8 cellular contexts compared by ENCODE assay signal in the genomic region with DNA sequence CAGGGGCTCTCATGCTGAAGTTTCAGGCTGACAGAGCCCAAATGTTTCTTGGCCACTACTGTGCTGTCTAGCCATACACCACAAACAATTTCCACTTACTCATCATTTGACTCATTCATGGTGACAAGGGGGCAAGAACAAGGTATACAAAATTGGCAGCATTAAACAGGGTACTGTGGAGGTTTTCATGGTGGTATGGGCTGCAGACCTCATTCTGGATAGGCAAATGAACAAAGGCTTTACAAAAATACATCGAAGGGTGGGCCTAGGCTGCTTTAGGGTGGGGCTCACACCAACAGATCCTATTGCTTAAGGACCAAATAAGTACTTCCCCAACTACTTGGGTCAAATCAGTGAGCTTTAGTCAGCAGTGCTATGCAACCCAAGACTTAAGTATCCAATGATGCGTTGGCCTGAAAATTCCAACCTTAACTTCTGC. TPM values are rescaled to one million over a fixed set of nuclear protein-coding genes. Genes with fewer than 3 reads are reported as not detected.
A peak's percentile ranks its signal among the peaks of the same experiment; 100 is the strongest.
DNase-seq lines count a peak whose midpoint lies in the region; ATAC-seq and TF ChIP-seq lines count a peak whose summit lies in the region.

No MANE protein-coding gene starts in this region.

- no peak for TF ChIP-seq CTCF in natural killer cell (IDR thresholded peaks at IDR 0.05)

- peaks cover 59% of the 10 kb centered on the region for H3K36me3 Mint-ChIP-seq in activated T-helper 1 cell treated with anti-CD3 and anti-CD28 coated beads, Interleukin-12 subunit alpha, Interleukin-12 subunit beta, Interleukin-2, Interleukin-4 antibody, amounts not matched to agents 30 ng/mL and 10 ng/mL and 1 ng/mL, durations not matched to agents 14 hours and 24 hours and 36 hours (ENCODE audit: low read depth)
- H3K36me3 Mint-ChIP-seq in natural killer cell, result no peaks in the 10 kb centered on the region

- peak overlapping the region; percentile 62 for H3K4me3 Mint-ChIP-seq in activated T-helper 1 cell treated with anti-CD3 and anti-CD28 coated beads, Interleukin-12 subunit alpha, Interleukin-12 subunit beta, Interleukin-2, Interleukin-4 antibody, amounts not matched to agents 30 ng/mL and 10 ng/mL and 1 ng/mL, durations not matched to agents 14 hours and 24 hours and 36 hours
- no peak overlapping the region for H3K4me3 Mint-ChIP-seq in natural killer cell

- peaks cover 86% of the 10 kb centered on the region for H3K4me1 Mint-ChIP-seq in activated T-helper 1 cell treated with anti-CD3 and anti-CD28 coated beads, Interleukin-12 subunit alpha, Interleukin-12 subunit beta, Interleukin-2, Interleukin-4 antibody, amounts not matched to agents 30 ng/mL and 10 ng/mL and 1 ng/mL, durations not matched to agents 14 hours and 24 hours and 36 hours (ENCODE audit: low read depth)
- H3K4me1 Mint-ChIP-seq in natural killer cell, result peaks cover 67 to 82% of the 10 kb centered on the region in 2 donors

- no peaks in the 10 kb centered on the region for H3K27me3 Mint-ChIP-seq in activated T-helper 1 cell treated with anti-CD3 and anti-CD28 coated beads, Interleukin-12 subunit alpha, Interleukin-12 subunit beta, Interleukin-2, Interleukin-4 antibody, amounts not matched to agents 30 ng/mL and 10 ng/mL and 1 ng/mL, durations not matched to agents 14 hours and 24 hours and 36 hours (ENCODE audit: insufficient read depth)
- no peaks in the 10 kb centered on the region for H3K27me3 Mint-ChIP-seq in natural killer cell (ENCODE audit: low read depth in 2 of 2)

- H3K27ac Mint-ChIP-seq in activated T-helper 1 cell treated with anti-CD3 and anti-CD28 coated beads, Interleukin-12 subunit alpha, Interleukin-12 subunit beta, Interleukin-2, Interleukin-4 antibody, amounts not matched to agents 30 ng/mL and 10 ng/mL and 1 ng/mL, durations not matched to agents 14 hours and 24 hours and 36 hours, result peak overlapping the region; percentile 92
- peak overlapping the region; percentile 60 to 74 for H3K27ac Mint-ChIP-seq in natural killer cell

- H3K9me3 Mint-ChIP-seq in activated T-helper 1 cell treated with anti-CD3 and anti-CD28 coated beads, Interleukin-12 subunit alpha, Interleukin-12 subunit beta, Interleukin-2, Interleukin-4 antibody, amounts not matched to agents 30 ng/mL and 10 ng/mL and 1 ng/mL, durations not matched to agents 14 hours and 24 hours and 36 hours, result no peaks in the 10 kb centered on the region
- no peaks in the 10 kb centered on the region for H3K9me3 Mint-ChIP-seq in natural killer cell

- intact Hi-C loops in Right ventricle myocardium superior (cut with DNase I), result no loop called here
- intact Hi-C loops in cardiac septum (cut with DNase I), result loop anchor here (5.0 kb wide), 2 partner anchors 35 to 50 kb away; no protein-coding TSS in a partner anchor
- intact Hi-C loops in activated T-helper 1 cell treated with anti-CD3 and anti-CD28 coated beads, Interleukin-12 subunit alpha, Interleukin-12 subunit beta, Interleukin-2, Interleukin-4 antibody, amounts not matched to agents 30 ng/mL and 10 ng/mL and 1 ng/mL, durations not matched to agents 14 hours and 24 hours and 36 hours (cut with micrococcal nuclease), result loop anchor here (1.0 to 5.0 kb wide), 9 partner anchors 8 to 325 kb away; partner anchors contain the start of gene SIAH1
- intact Hi-C loops in natural killer cell (cut with micrococcal nuclease), result loop anchor here (5.0 kb wide), 1 partner anchor 55 kb away; the partner anchor contains the start of gene N4BP1

- ATAC-seq in Right ventricle myocardium superior (ENCODE audit: poor library complexity) (peak; percentile 18), HG03135 (IDR thresholded peaks at IDR 0.05; ENCODE audit: unreplicated experiment) (peak; percentile 70), natural killer cell (peak; percentile 58 to 74 (median 68))

- DNase-seq in Right ventricle myocardium superior, result no peak
- no peak for DNase-seq in cardiac septum (ENCODE audit: low spot score)
- peak; percentile 20 for DNase-seq in activated T-helper 1 cell treated with anti-CD3 and anti-CD28 coated beads, Interleukin-12 subunit alpha, Interleukin-12 subunit beta, Interleukin-2, Interleukin-4 antibody, amounts not matched to agents 30 ng/mL and 10 ng/mL and 1 ng/mL, durations not matched to agents 14 hours and 24 hours and 36 hours (ENCODE audit: low spot score)
- DNase-seq in natural killer cell, result no peak
- no peak for DNase-seq in putamen (ENCODE audit: low spot score)
- no peak for DNase-seq in NCI-H774 (lab: John Stamatoyannopoulos, UW)
- no peak for DNase-seq in OCI-M2 (lab: John Stamatoyannopoulos, UW; ENCODE audit: unreplicated experiment)

RNA-seq across cellular contexts. Expression of gene N4BP1, which starts 53.0 kb away (rescaled TPM):
- 21.3 TPM for total RNA-seq in Right ventricle myocardium superior
- 20.9 TPM for total RNA-seq in cardiac septum
- 54.3 and 55.8 TPM in 2 replicates for total RNA-seq in activated T-helper 1 cell treated with anti-CD3 and anti-CD28 coated beads, Interleukin-12 subunit alpha, Interleukin-12 subunit beta, Interleukin-2, Interleukin-4 antibody, amounts not matched to agents 30 ng/mL and 10 ng/mL and 1 ng/mL, durations not matched to agents 14 hours and 24 hours and 36 hours
- 10 to 100 TPM; 43.2 to 63.1 (median 55.5) TPM for total RNA-seq in natural killer cell

Comparison
In these comparisons a context has a peak if more than half of its experiments do, and no peak if none do; other contexts are left out.
1. ATAC-seq: peak in every context shown above with its lines; median percentile 70 in HG03135; 68 in natural killer cell; 18 in Right ventricle myocardium superior.